1 cellular context compared by ENCODE assay signal in genomic region chr9:68708513-68708912, GRCh38.
TF ChIP-seq lines count a peak whose summit lies in the region.

No MANE protein-coding gene starts in this region.

TF ChIP-seq in GM23338, 12 proteins besides CTCF, POLR2A, EP300 and RAD21 (continued from another document):
- TF ChIP-seq, protein P1, sequence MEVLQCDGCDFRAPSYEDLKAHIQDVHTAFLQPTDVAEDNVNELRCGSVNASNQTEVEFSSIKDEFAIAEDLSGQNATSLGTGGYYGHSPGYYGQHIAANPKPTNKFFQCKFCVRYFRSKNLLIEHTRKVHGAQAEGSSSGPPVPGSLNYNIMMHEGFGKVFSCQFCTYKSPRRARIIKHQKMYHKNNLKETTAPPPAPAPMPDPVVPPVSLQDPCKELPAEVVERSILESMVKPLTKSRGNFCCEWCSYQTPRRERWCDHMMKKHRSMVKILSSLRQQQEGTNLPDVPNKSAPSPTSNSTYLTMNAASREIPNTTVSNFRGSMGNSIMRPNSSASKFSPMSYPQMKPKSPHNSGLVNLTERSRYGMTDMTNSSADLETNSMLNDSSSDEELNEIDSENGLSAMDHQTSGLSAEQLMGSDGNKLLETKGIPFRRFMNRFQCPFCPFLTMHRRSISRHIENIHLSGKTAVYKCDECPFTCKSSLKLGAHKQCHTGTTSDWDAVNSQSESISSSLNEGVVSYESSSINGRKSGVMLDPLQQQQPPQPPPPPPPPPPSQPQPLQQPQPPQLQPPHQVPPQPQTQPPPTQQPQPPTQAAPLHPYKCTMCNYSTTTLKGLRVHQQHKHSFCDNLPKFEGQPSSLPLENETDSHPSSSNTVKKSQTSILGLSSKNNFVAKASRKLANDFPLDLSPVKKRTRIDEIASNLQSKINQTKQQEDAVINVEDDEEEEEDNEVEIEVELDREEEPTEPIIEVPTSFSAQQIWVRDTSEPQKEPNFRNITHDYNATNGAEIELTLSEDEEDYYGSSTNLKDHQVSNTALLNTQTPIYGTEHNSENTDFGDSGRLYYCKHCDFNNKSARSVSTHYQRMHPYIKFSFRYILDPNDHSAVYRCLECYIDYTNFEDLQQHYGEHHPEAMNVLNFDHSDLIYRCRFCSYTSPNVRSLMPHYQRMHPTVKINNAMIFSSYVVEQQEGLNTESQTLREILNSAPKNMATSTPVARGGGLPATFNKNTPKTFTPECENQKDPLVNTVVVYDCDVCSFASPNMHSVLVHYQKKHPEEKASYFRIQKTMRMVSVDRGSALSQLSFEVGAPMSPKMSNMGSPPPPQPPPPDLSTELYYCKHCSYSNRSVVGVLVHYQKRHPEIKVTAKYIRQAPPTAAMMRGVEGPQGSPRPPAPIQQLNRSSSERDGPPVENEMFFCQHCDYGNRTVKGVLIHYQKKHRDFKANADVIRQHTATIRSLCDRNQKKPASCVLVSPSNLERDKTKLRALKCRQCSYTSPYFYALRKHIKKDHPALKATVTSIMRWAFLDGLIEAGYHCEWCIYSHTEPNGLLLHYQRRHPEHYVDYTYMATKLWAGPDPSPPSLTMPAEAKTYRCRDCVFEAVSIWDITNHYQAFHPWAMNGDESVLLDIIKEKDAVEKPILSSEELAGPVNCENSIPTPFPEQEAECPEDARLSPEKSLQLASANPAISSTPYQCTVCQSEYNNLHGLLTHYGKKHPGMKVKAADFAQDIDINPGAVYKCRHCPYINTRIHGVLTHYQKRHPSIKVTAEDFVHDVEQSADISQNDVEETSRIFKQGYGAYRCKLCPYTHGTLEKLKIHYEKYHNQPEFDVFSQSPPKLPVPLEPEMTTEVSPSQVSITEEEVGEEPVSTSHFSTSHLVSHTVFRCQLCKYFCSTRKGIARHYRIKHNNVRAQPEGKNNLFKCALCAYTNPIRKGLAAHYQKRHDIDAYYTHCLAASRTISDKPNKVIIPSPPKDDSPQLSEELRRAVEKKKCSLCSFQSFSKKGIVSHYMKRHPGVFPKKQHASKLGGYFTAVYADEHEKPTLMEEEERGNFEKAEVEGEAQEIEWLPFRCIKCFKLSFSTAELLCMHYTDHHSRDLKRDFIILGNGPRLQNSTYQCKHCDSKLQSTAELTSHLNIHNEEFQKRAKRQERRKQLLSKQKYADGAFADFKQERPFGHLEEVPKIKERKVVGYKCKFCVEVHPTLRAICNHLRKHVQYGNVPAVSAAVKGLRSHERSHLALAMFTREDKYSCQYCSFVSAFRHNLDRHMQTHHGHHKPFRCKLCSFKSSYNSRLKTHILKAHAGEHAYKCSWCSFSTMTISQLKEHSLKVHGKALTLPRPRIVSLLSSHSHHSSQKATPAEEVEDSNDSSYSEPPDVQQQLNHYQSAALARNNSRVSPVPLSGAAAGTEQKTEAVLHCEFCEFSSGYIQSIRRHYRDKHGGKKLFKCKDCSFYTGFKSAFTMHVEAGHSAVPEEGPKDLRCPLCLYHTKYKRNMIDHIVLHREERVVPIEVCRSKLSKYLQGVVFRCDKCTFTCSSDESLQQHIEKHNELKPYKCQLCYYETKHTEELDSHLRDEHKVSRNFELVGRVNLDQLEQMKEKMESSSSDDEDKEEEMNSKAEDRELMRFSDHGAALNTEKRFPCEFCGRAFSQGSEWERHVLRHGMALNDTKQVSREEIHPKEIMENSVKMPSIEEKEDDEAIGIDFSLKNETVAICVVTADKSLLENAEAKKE (CRISPR knock-in tag; IDR thresholded peaks at IDR 0.05) = no peak
- TF ChIP-seq JUNB (IDR thresholded peaks at IDR 0.05; ENCODE audit: unreplicated experiment) = no peak
